28 cellular contexts compared by ENCODE assay signal in genomic region chr9:35628389-35628991, GRCh38. TPM values are rescaled to one million over a fixed set of nuclear protein-coding genes. Genes with fewer than 3 reads are reported as not detected.
"Had no signal": no experiment of that assay in that cellular context is flagged by ENCODE, and none has a peak within 500 bp of the region (broad histone marks: within the 10 kb centered on the region; RNA-seq: fewer than 3 reads in every experiment).

No MANE protein-coding gene starts in this region.

- DNase-seq: activated CD4-positive, alpha-beta T cell treated with anti-CD3 and anti-CD28 coated beads for 1 hour; activated CD4-positive, alpha-beta T cell treated with anti-CD3 and anti-CD28 coated beads, Interleukin-2, amount 10 ng/mL, durations not matched to agents 24 days and 14 days; activated CD4-positive, alpha-beta T cell treated with anti-CD3 and anti-CD28 coated beads, Interleukin-2, amount 50 U/mL, for 48 hours; activated naive CD4-positive, alpha-beta T cell treated with Interleukin-2 at 50 U/mL for 16 hours; activated naive CD8-positive, alpha-beta T cell treated with anti-CD3 and anti-CD28 coated beads, Interleukin-2, amount 50 U/mL, for 24 hours; activated T-cell treated with anti-CD3 and anti-CD28 coated beads for 4 hours; amygdala; cerebellar nuclear complex; NCI-H1092; NCI-H1417; NCI-H1930; NCI-H2107; NCI-H2171 treated with DMSO at 0.1 percent for 48 hours; NCI-H345; NCI-H510A; NCI-H69; NK-92 treated with Interleukin-12 subunit alpha and Interleukin-12 subunit beta, amount 100 ng/mL, for 24 hours; Right ventricle myocardium superior had no signal

- H3K36me3 ChIP-seq: cardiac muscle cell, Peyer's patch, SJSA1 had no signal

- ATAC-seq: activated naive CD4-positive, alpha-beta T cell treated with anti-CD3 and anti-CD28 coated beads, Interleukin-2, amount 50 U/mL, for 72 hours; activated naive CD8-positive, alpha-beta T cell treated with anti-CD3 and anti-CD28 coated beads, Interleukin-2, amount 50 U/mL, for 24 hours; SK-N-SH treated with all-trans-retinoic acid at 6 μM for 48 hours; WTC11 had no signal

- H3K27me3 ChIP-seq: cardiac muscle cell, Peyer's patch, SJSA1 had no signal

- FAIRE-seq: astrocyte had no signal

- H3K4me3 ChIP-seq: cardiac muscle cell, Peyer's patch, SJSA1 had no signal

- H3K4me1 ChIP-seq: Peyer's patch, SJSA1 had no signal

- H3K27ac ChIP-seq: cardiac muscle cell, KMS-11, Peyer's patch, RWPE1, SJSA1 had no signal

- H3K9ac ChIP-seq: KMS-11 had no signal

- H3K4me2 ChIP-seq: KMS-11 had no signal

- H3K9me3 ChIP-seq: Peyer's patch, SJSA1 had no signal

RNA-seq across cellular contexts. Expression of gene CD72, which starts 10.3 kb away (rescaled TPM):
- total RNA-seq: SJSA1 had no signal

RNA-seq across cellular contexts. Expression of gene SIT1, which starts 22.2 kb away (rescaled TPM):
- total RNA-seq: astrocyte, cardiac muscle cell, MCF 10A, Right ventricle myocardium superior, SJSA1 had no signal

RNA-seq across cellular contexts. Expression of gene RMRP, which starts 29.3 kb away (rescaled TPM):
- polyA plus RNA-seq: cardiac muscle cell had no signal
